Comparison of ENCODE assay signal across 1 cellular context in genomic region chr19:55224038-55224665, GRCh38.
TF ChIP-seq lines count a peak whose summit lies in the region.

No MANE protein-coding gene starts in this region.

TF ChIP-seq in H1, 55 proteins besides CTCF, POLR2A, EP300 and RAD21:
- TF ChIP-seq USF2 (IDR thresholded peaks at IDR 0.05; ENCODE audit: low read length) (no peak), HDAC2 (IDR thresholded peaks at IDR 0.05; ENCODE audit: borderline replicate concordance in 1 of 2, low read depth in 2 of 2, low read length in 2 of 2) (no peak), MAFK (IDR thresholded peaks at IDR 0.05; ENCODE audit: low read depth, low read length) (no peak), SIRT6 (IDR thresholded peaks at IDR 0.05; ENCODE audit: low read length) (no peak), SP4 (IDR thresholded peaks at IDR 0.05; ENCODE audit: low read length) (no peak), FOSL1 (IDR thresholded peaks at IDR 0.05; ENCODE audit: insufficient read depth, low read depth, low read length) (no peak), SRF (IDR thresholded peaks at IDR 0.05; ENCODE audit: low read depth, low read length) (no peak), TBP (IDR thresholded peaks at IDR 0.05; ENCODE audit: low read depth, low read length) (no peak), BRCA1 (IDR thresholded peaks at IDR 0.05; ENCODE audit: low read depth, low read length) (no peak), RBBP5 (IDR thresholded peaks at IDR 0.05; ENCODE audit: borderline replicate concordance, low read depth, low read length) (no peak), RFX5 (IDR thresholded peaks at IDR 0.05; ENCODE audit: borderline replicate concordance, low read depth, low read length) (no peak), TAF7 (optimal IDR thresholded peaks at IDR 0.05; ENCODE audit: borderline replicate concordance, low read depth, low read length) (no peak), TAF1 (IDR thresholded peaks at IDR 0.05; ENCODE audit: low read depth, low read length) (no peak), JUND (IDR thresholded peaks at IDR 0.05; ENCODE audit: low read length) (no peak), KDM4A (IDR thresholded peaks at IDR 0.05; ENCODE audit: low read depth, low read length, severe bottlenecking) (no peak)
